ENCODE assay signal across 8 cellular contexts in the genomic region with DNA sequence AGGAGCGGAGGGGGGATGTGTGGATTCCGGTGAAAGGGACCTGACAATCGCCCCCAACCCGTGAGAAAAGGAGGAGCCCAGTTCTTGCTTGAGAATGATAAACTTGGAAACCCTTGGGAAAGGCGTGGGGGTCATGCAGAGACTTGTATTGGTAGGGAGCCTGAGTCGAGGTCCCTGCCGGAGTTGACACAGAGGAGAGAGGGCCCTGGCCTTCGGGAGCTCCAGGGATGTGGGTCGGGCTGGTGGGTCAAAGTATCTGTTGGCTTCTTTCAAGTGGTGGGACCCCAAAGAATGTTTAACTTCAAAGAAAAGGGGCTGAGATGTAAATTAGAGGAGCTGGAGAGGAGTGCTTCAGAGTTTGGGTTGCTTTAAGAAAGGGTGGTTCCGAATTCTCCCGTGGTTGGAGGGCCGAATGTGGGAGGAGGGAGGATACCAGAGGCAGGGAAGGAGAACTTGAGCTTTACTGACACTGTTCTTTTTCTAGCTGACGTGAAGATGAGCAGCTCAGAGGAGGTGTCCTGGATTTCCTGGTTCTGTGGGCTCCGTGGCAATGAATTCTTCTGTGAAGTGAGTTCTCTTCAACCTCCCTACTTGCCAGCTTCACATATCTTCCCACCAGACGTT. TPM values are rescaled to one million over a fixed set of nuclear protein-coding genes. Genes with fewer than 3 reads are reported as not detected.
DNase-seq lines count a peak whose midpoint lies in the region; ATAC-seq and TF ChIP-seq lines count a peak whose summit lies in the region.

No MANE protein-coding gene starts in this region.

- TF ChIP-seq CTCF in DOHH2 (IDR thresholded peaks at IDR 0.05; ENCODE audit: low read depth, low read length, poor library complexity, severe bottlenecking) (no peak), Panc1 (IDR thresholded peaks at IDR 0.05) (no peak), progenitor cell of endocrine pancreas (IDR thresholded peaks at IDR 0.05; ENCODE audit: unreplicated experiment) (no peak)

- H3F3A ChIP-seq in DOHH2 (ENCODE audit: control insufficient read depth, insufficient read depth): peaks cover 8% of the 10 kb centered on the region

- no peaks in the 10 kb centered on the region for H3K9me3 ChIP-seq in DOHH2 (ENCODE audit: control insufficient read depth, insufficient read depth, low read length)
- no peaks in the 10 kb centered on the region for H3K9me3 ChIP-seq in Panc1 (ENCODE audit: control insufficient read depth, insufficient read depth, low read depth, low read length)

- no TSS peak for BruUV-seq in Panc1 (replicated peaks; lab: Mats Ljungman, UMichigan)

- no peak for TF ChIP-seq POLR2A in erythroblast (IDR thresholded peaks at IDR 0.05; ENCODE audit: low read length)

- peak overlapping the region; percentile 97 for H3K27ac Mint-ChIP-seq in progenitor cell of endocrine pancreas

- H3K36me3 Mint-ChIP-seq in progenitor cell of endocrine pancreas (ENCODE audit: insufficient read depth): peaks cover 14% of the 10 kb centered on the region

- CTCF ChIA-PET in Panc1 (lab: Charles Lee): no interaction called here

- ATAC-seq in Panc1: no peak
- ATAC-seq in HG03280 (IDR thresholded peaks at IDR 0.05; ENCODE audit: unreplicated experiment): no peak

- H3K27me3 Mint-ChIP-seq in progenitor cell of endocrine pancreas: no peaks in the 10 kb centered on the region

- H3K27me3 ChIP-seq in DOHH2 (ENCODE audit: control insufficient read depth, low read length) (no peaks in the 10 kb centered on the region), Panc1 (ENCODE audit: control insufficient read depth, insufficient read depth, low read length) (no peaks in the 10 kb centered on the region)

- DNase-seq in Panc1 (ENCODE audit: low read depth, low spot score) (no peak), erythroblast (lab: John Stamatoyannopoulos, UW) (peak; percentile 58 to 63), progenitor cell of endocrine pancreas (ENCODE audit: low spot score, unreplicated experiment) (no peak), pons (ENCODE audit: low spot score) (no peak), AG08395 (ENCODE audit: low spot score) (no peak), middle frontal gyrus (ENCODE audit: extremely low spot score, low spot score) (no peak)

- in situ Hi-C loops in Panc1 (cut with HindIII; ENCODE audit: low pct_unique_long_range_greater_than_20kb, low sequenced_read_pairs): no loop called here

- H3K36me3 ChIP-seq in DOHH2 (ENCODE audit: control insufficient read depth, low read length): peaks cover 88% of the 10 kb centered on the region
- H3K36me3 ChIP-seq in Panc1 (ENCODE audit: control insufficient read depth, insufficient read depth, low read length): peaks cover 36% of the 10 kb centered on the region

- H3K79me2 ChIP-seq in DOHH2 (ENCODE audit: control insufficient read depth, low read length): peaks cover 64% of the 10 kb centered on the region

- peaks cover 41% of the 10 kb centered on the region for H3K4me1 ChIP-seq in DOHH2 (ENCODE audit: control insufficient read depth, low read length)
- H3K4me1 ChIP-seq in Panc1 (ENCODE audit: control insufficient read depth, insufficient read depth, low read length): peaks cover 14% of the 10 kb centered on the region

- intact Hi-C loops in Panc1 (cut with micrococcal nuclease; ENCODE audit: unreplicated experiment): no loop called here

- H3K27ac ChIP-seq in DOHH2 (ENCODE audit: low read depth, low read length) (peak overlapping the region; percentile 97), Panc1 (ENCODE audit: low read length) (peak overlapping the region; percentile 96)

- peak overlapping the region; percentile 95 for H3K4me3 ChIP-seq in DOHH2 (ENCODE audit: low read length)
- H3K4me3 ChIP-seq in Panc1 (ENCODE audit: low read depth in 2 of 2, low read length in 2 of 2): peak overlapping the region; percentile 76 to 94

- H3K4me2 ChIP-seq in DOHH2 (ENCODE audit: low read length): peak overlapping the region; percentile 85

- peak overlapping the region; percentile 84 for H3K4me3 Mint-ChIP-seq in progenitor cell of endocrine pancreas (ENCODE audit: low read depth)

- no peaks in the 10 kb centered on the region for H3K9me2 ChIP-seq in DOHH2 (replicated peaks; ENCODE audit: control insufficient read depth, low read length)

- H3K4me1 Mint-ChIP-seq in progenitor cell of endocrine pancreas (ENCODE audit: low read depth): peaks cover 27% of the 10 kb centered on the region

- no peaks in the 10 kb centered on the region for H3K9me3 Mint-ChIP-seq in progenitor cell of endocrine pancreas (ENCODE audit: low read depth)

- POLR2A ChIA-PET in Panc1 (lab: Charles Lee): no interaction called here

- peaks cover 11% of the 10 kb centered on the region; the same call in 1 of the 2 replicates for H4K20me1 ChIP-seq in DOHH2 (ENCODE audit: control insufficient read depth, insufficient read depth, low read depth, low read length)

RNA-seq across cellular contexts. Expression of gene CSNK2B, which starts 0.6 kb away (rescaled TPM):
- 219 TPM for total RNA-seq in Panc1 (2021; ENCODE audit: unreplicated experiment)
- 309 TPM for polyA plus RNA-seq in Panc1 (2012; ENCODE audit: insufficient read length)
- total RNA-seq in progenitor cell of endocrine pancreas: 163 and 165 TPM in 2 replicates

RNA-seq across cellular contexts. Expression of gene GPANK1, which starts 1.7 kb away (rescaled TPM):
- total RNA-seq in Panc1 (2021; ENCODE audit: unreplicated experiment): 18.3 TPM
- polyA plus RNA-seq in Panc1 (2012; ENCODE audit: insufficient read length): 18.3 TPM
- total RNA-seq in progenitor cell of endocrine pancreas: 15.2 and 18.0 TPM in 2 replicates

RNA-seq across cellular contexts. Expression of gene LY6G5B, which starts 3.3 kb away (rescaled TPM):
- total RNA-seq in Panc1 (2021; ENCODE audit: unreplicated experiment) (21.2 TPM), progenitor cell of endocrine pancreas (24.8 and 30.6 TPM in 2 replicates)
- 19.1 TPM for polyA plus RNA-seq in Panc1 (2012; ENCODE audit: insufficient read length)

RNA-seq across cellular contexts. Expression of gene C6orf47, which starts 5.9 kb away (rescaled TPM):
- total RNA-seq in Panc1 (2021; ENCODE audit: unreplicated experiment) (22.4 TPM), progenitor cell of endocrine pancreas (23.6 and 24.1 TPM in 2 replicates)
- polyA plus RNA-seq in Panc1 (2012; ENCODE audit: insufficient read length): 18.6 TPM

RNA-seq across cellular contexts. Expression of gene APOM, which starts 10.8 kb away (rescaled TPM):
- total RNA-seq in Panc1 (2021; ENCODE audit: unreplicated experiment): 1.8 TPM
- polyA plus RNA-seq in Panc1 (2012; ENCODE audit: insufficient read length): 0.56 TPM
- total RNA-seq in progenitor cell of endocrine pancreas: 7.1 and 7.5 TPM in 2 replicates

Comparison
In these comparisons a context has a peak if more than half of its experiments do, and no peak if none do; other contexts are left out.
1. DNase-seq: peak in erythroblast (2 of 2); none in Panc1 (single experiment), progenitor cell of endocrine pancreas (single experiment), pons (single experiment), AG08395 (single experiment) and middle frontal gyrus (single experiment).